Comparison of ENCODE assay signal across 40 cellular contexts in the genomic region with DNA sequence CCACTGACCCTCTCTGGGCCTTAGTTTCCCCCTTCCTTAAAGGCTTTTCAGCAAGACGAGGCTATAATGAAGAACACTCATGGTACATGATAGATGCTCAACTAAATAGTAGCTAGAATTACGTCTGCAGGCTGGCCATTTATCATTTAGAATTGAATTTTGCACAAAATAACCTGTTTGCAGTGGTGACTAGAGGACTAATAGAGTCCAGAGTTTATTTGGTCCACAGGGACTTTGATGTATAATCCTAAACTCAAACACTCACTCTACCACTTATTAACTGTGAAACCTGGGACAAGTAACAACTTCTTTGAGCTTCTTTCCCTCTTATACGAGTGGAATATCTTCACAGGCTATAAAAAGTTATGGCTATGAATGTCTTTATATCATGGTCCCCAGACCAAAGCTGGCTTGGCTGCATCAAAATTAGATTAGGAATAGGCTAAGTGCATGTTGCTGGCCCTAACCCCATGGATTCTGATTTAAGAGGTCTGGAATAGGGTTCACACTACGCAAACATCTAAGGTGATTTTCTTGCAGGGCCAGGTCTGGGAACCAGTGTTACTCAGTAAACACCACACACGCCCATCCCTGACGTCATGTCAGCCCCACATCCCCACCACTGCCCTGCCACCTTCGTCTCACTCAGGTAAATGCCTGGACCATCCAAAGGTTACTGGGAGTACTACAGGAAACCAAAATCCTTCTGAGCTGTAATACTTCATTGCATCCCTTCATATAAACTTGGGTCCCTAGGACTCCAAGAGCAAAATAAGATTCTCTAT.
"Had no signal": no experiment of that assay in that cellular context is flagged by ENCODE, and none has a peak within 500 bp of the region (broad histone marks: within the 10 kb centered on the region; RNA-seq: fewer than 3 reads in every experiment).

No MANE protein-coding gene starts in this region.

- DNase-seq: activated effector memory CD4-positive, alpha-beta T cell treated with anti-CD3 and anti-CD28 coated beads, Interleukin-2, amount 50 U/mL, for 16 hours; activated effector memory CD4-positive, alpha-beta T cell treated with Interleukin-2 at 50 U/mL for 16 hours; activated gamma-delta T cell; activated gamma-delta T cell treated with Interleukin-2 at 50 U/mL for 16 hours; activated naive CD4-positive, alpha-beta T cell; activated naive CD4-positive, alpha-beta T cell treated with anti-CD3 and anti-CD28 coated beads for 36 hours; activated naive CD4-positive, alpha-beta T cell treated with anti-CD3 and anti-CD28 coated beads, Interleukin-2, amount 10 ng/mL, durations not matched to agents 7 days and 5 days; activated naive CD4-positive, alpha-beta T cell treated with anti-CD3 and anti-CD28 coated beads, Interleukin-2, amount 50 U/mL, for 16 hours; activated naive CD4-positive, alpha-beta T cell treated with Interleukin-2 at 50 U/mL for 16 hours; activated naive CD8-positive, alpha-beta T cell treated with anti-CD3 and anti-CD28 coated beads for 36 hours; activated naive CD8-positive, alpha-beta T cell treated with anti-CD3 and anti-CD28 coated beads, Interleukin-2, amount 10 ng/mL, durations not matched to agents 7 days and 5 days; activated naive CD8-positive, alpha-beta T cell treated with anti-CD3 and anti-CD28 coated beads, Interleukin-2, amount 50 U/mL, for 24 hours; activated T-cell treated with anti-CD3 and anti-CD28 coated beads, Interleukin-2, amount 50 U/mL, for 1 hour; activated T-cell treated with anti-CD3 and anti-CD28 coated beads, Interleukin-2, amount 50 U/mL, for 24 hours; activated T-cell treated with anti-CD3 and anti-CD28 coated beads, Interleukin-2, amount 50 U/mL, for 4 hours; activated T-cell treated with anti-CD3 and anti-CD28 coated beads, Interleukin-2, amount 50 U/mL, for 48 hours; activated T-cell treated with anti-CD3 and anti-CD28 coated beads, Interleukin-2, amount 50 U/mL, for 72 hours; adrenal gland; amniotic stem cell; amygdala; anterior cingulate cortex; aorta; body of pancreas; brain microvascular endothelial cell; caudate nucleus; central memory CD4-positive, alpha-beta T cell; cerebellar nuclear complex had no signal

- H3K4me1 Mint-ChIP-seq: activated naive CD4-positive, alpha-beta T cell treated with anti-CD3 and anti-CD28 coated beads, Interleukin-2, amount 10 ng/mL, durations not matched to agents 7 days and 5 days; activated naive CD4-positive, alpha-beta T cell treated with anti-CD3 and anti-CD28 coated beads, Interleukin-2, amount 50 U/mL, for 24 hours; activated naive CD8-positive, alpha-beta T cell treated with anti-CD3 and anti-CD28 coated beads for 36 hours; activated naive CD8-positive, alpha-beta T cell treated with anti-CD3 and anti-CD28 coated beads, Interleukin-2, amount 10 ng/mL, durations not matched to agents 7 days and 5 days; activated naive CD8-positive, alpha-beta T cell treated with anti-CD3 and anti-CD28 coated beads, Interleukin-2, amount 50 U/mL, for 24 hours; activated T-helper 17 cell treated with anti-CD3 and anti-CD28 coated beads, Interleukin-2, amount 50 U/mL, for 72 hours; central memory CD8-positive, alpha-beta T cell had no signal

- H3K27me3 ChIP-seq: adrenal gland, ascending aorta, body of pancreas, brain microvascular endothelial cell, breast epithelium, cardiac muscle cell had no signal

- ATAC-seq: activated naive CD4-positive, alpha-beta T cell treated with anti-CD3 and anti-CD28 coated beads, Interleukin-2, amount 50 U/mL, for 72 hours; activated naive CD8-positive, alpha-beta T cell treated with anti-CD3 and anti-CD28 coated beads, Interleukin-2, amount 50 U/mL, for 24 hours; activated T-cell treated with anti-CD3 and anti-CD28 coated beads, Interleukin-2, amount 50 U/mL, for 4 hours; activated T-cell treated with anti-CD3 and anti-CD28 coated beads, Interleukin-2, amount 50 U/mL, for 72 hours; activated T-helper 17 cell treated with anti-CD3 and anti-CD28 coated beads, Interleukin-2, amount 50 U/mL, for 72 hours; body of pancreas had no signal

- H3K9me3 ChIP-seq: ascending aorta had no signal

- H3K4me3 Mint-ChIP-seq: activated naive CD4-positive, alpha-beta T cell treated with anti-CD3 and anti-CD28 coated beads for 36 hours; activated naive CD4-positive, alpha-beta T cell treated with anti-CD3 and anti-CD28 coated beads, Interleukin-2, amount 10 ng/mL, durations not matched to agents 7 days and 5 days; activated naive CD4-positive, alpha-beta T cell treated with anti-CD3 and anti-CD28 coated beads, Interleukin-2, amount 50 U/mL, for 24 hours; activated naive CD8-positive, alpha-beta T cell; activated naive CD8-positive, alpha-beta T cell treated with anti-CD3 and anti-CD28 coated beads for 36 hours; activated naive CD8-positive, alpha-beta T cell treated with anti-CD3 and anti-CD28 coated beads, Interleukin-2, amount 10 ng/mL, durations not matched to agents 7 days and 5 days; activated naive CD8-positive, alpha-beta T cell treated with anti-CD3 and anti-CD28 coated beads, Interleukin-2, amount 50 U/mL, for 24 hours; activated T-cell treated with anti-CD3 and anti-CD28 coated beads, Interleukin-2, amount 50 U/mL, for 24 hours; activated T-cell treated with anti-CD3 and anti-CD28 coated beads, Interleukin-2, amount 50 U/mL, for 4 hours; activated T-cell treated with anti-CD3 and anti-CD28 coated beads, Interleukin-2, amount 50 U/mL, for 72 hours; activated T-helper 1 cell treated with anti-CD3 and anti-CD28 coated beads, Interleukin-12 subunit alpha, Interleukin-12 subunit beta, Interleukin-2, Interleukin-4 antibody, amounts not matched to agents 30 ng/mL and 10 ng/mL and 1 ng/mL, durations not matched to agents 14 hours and 24 hours and 36 hours; activated T-helper 17 cell treated with anti-CD3 and anti-CD28 coated beads, Interleukin-2, amount 50 U/mL, for 72 hours; brain; central memory CD8-positive, alpha-beta T cell had no signal

- H3K4me1 ChIP-seq: adrenal gland, ascending aorta, body of pancreas, breast epithelium had no signal

- H3K36me3 ChIP-seq: adrenal gland, ascending aorta, brain microvascular endothelial cell, breast epithelium, cardiac muscle cell had no signal

- FAIRE-seq: astrocyte, bronchial epithelial cell had no signal

- H3K27ac Mint-ChIP-seq: activated naive CD4-positive, alpha-beta T cell treated with anti-CD3 and anti-CD28 coated beads for 36 hours; activated naive CD4-positive, alpha-beta T cell treated with anti-CD3 and anti-CD28 coated beads, Interleukin-2, amount 10 ng/mL, durations not matched to agents 7 days and 5 days; activated naive CD4-positive, alpha-beta T cell treated with anti-CD3 and anti-CD28 coated beads, Interleukin-2, amount 50 U/mL, for 24 hours; activated naive CD4-positive, alpha-beta T cell treated with anti-CD3 and anti-CD28 coated beads, Interleukin-2, amount 50 U/mL, for 72 hours; activated naive CD8-positive, alpha-beta T cell; activated naive CD8-positive, alpha-beta T cell treated with anti-CD3 and anti-CD28 coated beads for 36 hours; activated naive CD8-positive, alpha-beta T cell treated with anti-CD3 and anti-CD28 coated beads, Interleukin-2, amount 10 ng/mL, durations not matched to agents 7 days and 5 days; activated naive CD8-positive, alpha-beta T cell treated with anti-CD3 and anti-CD28 coated beads, Interleukin-2, amount 50 U/mL, for 24 hours; activated T-cell treated with anti-CD3 and anti-CD28 coated beads, Interleukin-2, amount 50 U/mL, for 24 hours; activated T-cell treated with anti-CD3 and anti-CD28 coated beads, Interleukin-2, amount 50 U/mL, for 72 hours; activated T-helper 1 cell treated with anti-CD3 and anti-CD28 coated beads, Interleukin-12 subunit alpha, Interleukin-12 subunit beta, Interleukin-2, Interleukin-4 antibody, amounts not matched to agents 30 ng/mL and 10 ng/mL and 1 ng/mL, durations not matched to agents 14 hours and 24 hours and 36 hours; activated T-helper 17 cell treated with anti-CD3 and anti-CD28 coated beads, Interleukin-2, amount 50 U/mL, for 72 hours; activated T-helper 2 cell treated with anti-CD3 and anti-CD28 coated beads, Interferon-gamma antibody, Interleukin-2, Interleukin-4, amounts not matched to agents 10 μg/mL and 5 μg/mL and 100 μg/mL, durations not matched to agents 14 hours and 24 hours and 36 hours; brain had no signal

- H3K27me3 Mint-ChIP-seq: activated naive CD4-positive, alpha-beta T cell treated with anti-CD3 and anti-CD28 coated beads, Interleukin-2, amount 10 ng/mL, durations not matched to agents 7 days and 5 days; activated naive CD4-positive, alpha-beta T cell treated with anti-CD3 and anti-CD28 coated beads, Interleukin-2, amount 50 U/mL, for 24 hours; activated naive CD8-positive, alpha-beta T cell; activated naive CD8-positive, alpha-beta T cell treated with anti-CD3 and anti-CD28 coated beads for 36 hours; activated naive CD8-positive, alpha-beta T cell treated with anti-CD3 and anti-CD28 coated beads, Interleukin-2, amount 10 ng/mL, durations not matched to agents 7 days and 5 days; activated naive CD8-positive, alpha-beta T cell treated with anti-CD3 and anti-CD28 coated beads, Interleukin-2, amount 50 U/mL, for 24 hours; activated T-cell treated with anti-CD3 and anti-CD28 coated beads, Interleukin-2, amount 50 U/mL, for 24 hours; activated T-helper 17 cell treated with anti-CD3 and anti-CD28 coated beads, Interleukin-2, amount 50 U/mL, for 72 hours; central memory CD8-positive, alpha-beta T cell had no signal

- H3K36me3 Mint-ChIP-seq: activated naive CD4-positive, alpha-beta T cell treated with anti-CD3 and anti-CD28 coated beads, Interleukin-2, amount 10 ng/mL, durations not matched to agents 7 days and 5 days had no signal

- H3K9me3 Mint-ChIP-seq: activated naive CD4-positive, alpha-beta T cell treated with anti-CD3 and anti-CD28 coated beads, Interleukin-2, amount 10 ng/mL, durations not matched to agents 7 days and 5 days; activated naive CD8-positive, alpha-beta T cell treated with anti-CD3 and anti-CD28 coated beads, Interleukin-2, amount 50 U/mL, for 24 hours; activated T-cell treated with anti-CD3 and anti-CD28 coated beads, Interleukin-2, amount 50 U/mL, for 24 hours; activated T-cell treated with anti-CD3 and anti-CD28 coated beads, Interleukin-2, amount 50 U/mL, for 4 hours; activated T-helper 1 cell treated with anti-CD3 and anti-CD28 coated beads, Interleukin-12 subunit alpha, Interleukin-12 subunit beta, Interleukin-2, Interleukin-4 antibody, amounts not matched to agents 30 ng/mL and 10 ng/mL and 1 ng/mL, durations not matched to agents 14 hours and 24 hours and 36 hours; activated T-helper 17 cell treated with anti-CD3 and anti-CD28 coated beads, Interleukin-2, amount 50 U/mL, for 72 hours had no signal

- H3K27ac ChIP-seq: adrenal gland, ascending aorta, body of pancreas, brain microvascular endothelial cell, breast epithelium, cardiac muscle cell had no signal

- H3K4me3 ChIP-seq: adrenal gland, ascending aorta, body of pancreas, breast epithelium, cardiac muscle cell had no signal
